20 cellular contexts compared by ENCODE assay signal in genomic region chr9:129283290-129283691, GRCh38.
DNase-seq lines count a peak whose midpoint lies in the region; ATAC-seq and TF ChIP-seq lines count a peak whose summit lies in the region.
"Had no signal": no experiment of that assay in that cellular context is flagged by ENCODE, and none has a peak within 500 bp of the region (broad histone marks: within the 10 kb centered on the region; RNA-seq: fewer than 3 reads in every experiment).

No MANE protein-coding gene starts in this region.

- no peaks in the 10 kb centered on the region for H3K36me3 Mint-ChIP-seq in activated T-cell treated with anti-CD3 and anti-CD28 coated beads, Interleukin-2, amount 50 U/mL, for 4 hours (ENCODE audit: insufficient read depth)
- H3K36me3 Mint-ChIP-seq: memory B cell, neural progenitor cell had no signal

- H3K27ac ChIP-seq in esophagus muscularis mucosa (replicated peaks in 1 of 4): peak overlapping the region; percentile 27 to 54 (median 44)
- peak overlapping the region; percentile 76 for H3K27ac ChIP-seq in neutrophil
- H3K27ac ChIP-seq in transverse colon: peak overlapping the region in 3 of 4 donors; percentile 8 to 38 (median 36)
- H3K27ac ChIP-seq: foreskin keratinocyte, neural progenitor cell, SJSA1 had no signal

- TF ChIP-seq CTCF in esophagus muscularis mucosa (IDR thresholded peaks at IDR 0.05) (no peak), neutrophil (IDR thresholded peaks at IDR 0.05) (no peak), transverse colon (IDR thresholded peaks at IDR 0.05) (no peak)

- no peaks in the 10 kb centered on the region for H3K4me1 Mint-ChIP-seq in activated T-cell treated with anti-CD3 and anti-CD28 coated beads, Interleukin-2, amount 50 U/mL, for 4 hours (ENCODE audit: low read depth)
- H3K4me1 Mint-ChIP-seq: memory B cell; stimulated activated naive CD8-positive, alpha-beta T cell treated with anti-CD3 and anti-CD28 coated beads, Interleukin-15, amount 100 ng/mL, for 72 hours had no signal

- H3K4me3 ChIP-seq in esophagus muscularis mucosa (peak overlapping the region; percentile 42 to 57 (median 46)), neutrophil (ENCODE audit: low read depth in 1 of 2, low read length in 1 of 2) (peak overlapping the region; percentile 75), transverse colon (peak overlapping the region in 2 of 4 donors; percentile 16 to 34)
- H3K4me3 ChIP-seq: neural progenitor cell, SJSA1 had no signal

- no peaks in the 10 kb centered on the region for H3K27me3 Mint-ChIP-seq in activated T-cell treated with anti-CD3 and anti-CD28 coated beads, Interleukin-2, amount 50 U/mL, for 4 hours (ENCODE audit: low read depth)
- H3K27me3 Mint-ChIP-seq: stimulated activated naive CD8-positive, alpha-beta T cell treated with anti-CD3 and anti-CD28 coated beads, Interleukin-15, amount 100 ng/mL, for 72 hours had no signal

- DNase-seq in activated T-cell treated with anti-CD3 and anti-CD28 coated beads, Interleukin-2, amount 50 U/mL, for 1 hour: peak; percentile 5
- no peak for DNase-seq in activated T-cell treated with anti-CD3 and anti-CD28 coated beads, Interleukin-2, amount 50 U/mL, for 4 hours
- DNase-seq in esophagus muscularis mucosa (ENCODE audit: extremely low spot score): peak; percentile 87
- no peak for DNase-seq in transverse colon
- DNase-seq in cortex of kidney (lab: John Stamatoyannopoulos, UW): no peak
- DNase-seq: activated CD4-positive, alpha-beta T cell treated with anti-CD3 and anti-CD28 coated beads, Interleukin-2, amount 50 U/mL, for 4 hours; activated naive CD4-positive, alpha-beta T cell treated with Interleukin-2 at 50 U/mL for 16 hours; foreskin keratinocyte; KBM-7; NCI-H1417; NCI-H226; T-helper 9 cell had no signal

- no peaks in the 10 kb centered on the region for H3K27me3 ChIP-seq in esophagus muscularis mucosa
- H3K27me3 ChIP-seq in neutrophil: no peaks in the 10 kb centered on the region
- no peaks in the 10 kb centered on the region for H3K27me3 ChIP-seq in transverse colon
- H3K27me3 ChIP-seq: foreskin keratinocyte, neural progenitor cell, SJSA1 had no signal

- H3K9me3 ChIP-seq in esophagus muscularis mucosa (no peaks in the 10 kb centered on the region), neutrophil (no peaks in the 10 kb centered on the region), transverse colon (no peaks in the 10 kb centered on the region)
- H3K9me3 ChIP-seq: SJSA1 had no signal

- H3K4me1 ChIP-seq in esophagus muscularis mucosa (peaks cover 0 to 6% (median 4%) of the 10 kb centered on the region in 4 donors), neutrophil (ENCODE audit: control insufficient read depth in 1 of 2, insufficient read depth in 1 of 2, low read depth in 1 of 2, low read length in 1 of 2) (peaks cover 26 to 28% of the 10 kb centered on the region in 2 experiments), transverse colon (no peaks in the 10 kb centered on the region)

- 70% methylated on average over 7 of the region's 7 CpGs for WGBS in esophagus muscularis mucosa
- 76% methylated on average over 7 of the region's 7 CpGs; no CpG with 5 or more reads in 1 of the 2 donors for WGBS in transverse colon (ENCODE audit: low coverage in 1 of 2), 2 donors

- ATAC-seq in activated T-cell treated with anti-CD3 and anti-CD28 coated beads, Interleukin-2, amount 50 U/mL, for 4 hours: no peak
- ATAC-seq in HG02623 (IDR thresholded peaks at IDR 0.05; ENCODE audit: unreplicated experiment) (no peak), HG02763 (IDR thresholded peaks at IDR 0.05; ENCODE audit: unreplicated experiment) (no peak)
- ATAC-seq: foreskin keratinocyte; HCT116; stimulated activated naive CD8-positive, alpha-beta T cell treated with anti-CD3 and anti-CD28 coated beads, Interleukin-15, amount 100 ng/mL, for 72 hours had no signal

- intact Hi-C loops in esophagus muscularis mucosa (cut with DNase I): no loop called here
- intact Hi-C loops in transverse colon (cut with DNase I; ENCODE audit: low total_unique reads): no loop called here

- no peak for TF ChIP-seq EP300 in esophagus muscularis mucosa (IDR thresholded peaks at IDR 0.05)
- no peak for TF ChIP-seq EP300 in transverse colon (IDR thresholded peaks at IDR 0.05; ENCODE audit: low read depth)

- no peak for TF ChIP-seq POLR2A in esophagus muscularis mucosa (IDR thresholded peaks at IDR 0.05; ENCODE audit: low read depth)
- TF ChIP-seq POLR2A in transverse colon (IDR thresholded peaks at IDR 0.05): no peak

- in situ Hi-C loops in transverse colon (cut with MboI; ENCODE audit: low pct_ligation_motif_present in 1 of 4, low pct_unique_long_range_greater_than_20kb in 1 of 4, low sequenced_read_pairs in 3 of 4): no loop called here

- H3K9me3 Mint-ChIP-seq in activated T-cell treated with anti-CD3 and anti-CD28 coated beads, Interleukin-2, amount 50 U/mL, for 4 hours: no peaks in the 10 kb centered on the region
- H3K9me3 Mint-ChIP-seq: memory B cell; neural progenitor cell; stimulated activated naive CD8-positive, alpha-beta T cell treated with anti-CD3 and anti-CD28 coated beads, Interleukin-15, amount 100 ng/mL, for 72 hours had no signal

- no peak overlapping the region for H3K4me3 Mint-ChIP-seq in activated T-cell treated with anti-CD3 and anti-CD28 coated beads, Interleukin-2, amount 50 U/mL, for 4 hours
- H3K4me3 Mint-ChIP-seq: memory B cell; stimulated activated naive CD8-positive, alpha-beta T cell treated with anti-CD3 and anti-CD28 coated beads, Interleukin-15, amount 100 ng/mL, for 72 hours had no signal

- H3K36me3 ChIP-seq in esophagus muscularis mucosa: no peaks in the 10 kb centered on the region
- peaks cover 32% of the 10 kb centered on the region for H3K36me3 ChIP-seq in neutrophil
- no peaks in the 10 kb centered on the region for H3K36me3 ChIP-seq in transverse colon
- H3K36me3 ChIP-seq: neural progenitor cell, SJSA1 had no signal

Comparison
In these comparisons a context has a peak if more than half of its experiments do, and no peak if none do; other contexts are left out.
1. DNase-seq: peak in activated T-cell treated with anti-CD3 and anti-CD28 coated beads, Interleukin-2, amount 50 U/mL, for 1 hour (single experiment) and esophagus muscularis mucosa (single experiment); none in activated T-cell treated with anti-CD3 and anti-CD28 coated beads, Interleukin-2, amount 50 U/mL, for 4 hours (single experiment), transverse colon (single experiment) and cortex of kidney (single experiment).
2. Peak in every context shown above with its lines, with median percentiles within 50 percentile points of each other: H3K27ac ChIP-seq.